Comparison of ENCODE assay signal across 15 cellular contexts in the genomic region with DNA sequence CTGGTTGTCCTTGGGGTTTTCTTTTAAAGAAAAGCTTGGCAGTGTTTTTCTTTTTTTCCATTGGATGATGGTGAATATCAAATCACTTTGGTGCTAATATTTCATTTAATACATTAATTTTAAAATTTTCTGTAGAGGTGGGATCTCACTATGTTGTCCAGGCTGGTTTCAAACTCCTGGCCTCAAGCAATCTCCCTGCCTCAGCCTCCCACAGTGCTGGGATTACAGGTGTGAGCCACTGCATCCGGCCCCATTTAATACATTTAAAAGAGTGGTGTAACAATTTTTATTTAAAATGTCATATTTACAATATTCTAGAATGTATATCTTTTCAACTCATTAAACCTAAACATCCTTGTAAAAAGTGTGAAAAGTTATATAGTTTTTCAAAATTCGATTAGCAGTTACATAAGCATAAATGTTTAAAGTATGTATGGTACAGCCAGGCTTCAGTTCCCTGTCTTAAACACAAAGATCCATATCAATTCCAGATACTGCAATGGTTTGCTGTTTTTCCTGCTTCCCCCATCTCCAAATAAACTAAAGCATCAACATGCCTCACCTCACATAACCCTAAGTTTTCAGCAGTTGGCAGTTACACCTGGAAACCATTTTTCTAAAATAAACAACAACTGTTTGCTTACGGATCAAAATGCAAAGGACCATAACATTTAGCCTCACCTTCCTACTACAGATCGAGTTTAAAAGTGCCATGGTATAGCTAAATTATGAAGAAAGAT. TPM values are rescaled to one million over a fixed set of nuclear protein-coding genes. Genes with fewer than 3 reads are reported as not detected.
DNase-seq lines count a peak whose midpoint lies in the region; ATAC-seq and TF ChIP-seq lines count a peak whose summit lies in the region.
"Had no signal": no experiment of that assay in that cellular context is flagged by ENCODE, and none has a peak within 500 bp of the region (broad histone marks: within the 10 kb centered on the region; RNA-seq: fewer than 3 reads in every experiment).

No MANE protein-coding gene starts in this region.

- H4K12ac ChIP-seq in trophoblast cell (ENCODE audit: low read depth, low read length): no peak overlapping the region

- peak; percentile 99 for DNase-seq in LNCaP clone FGC (ENCODE audit: low read depth)
- peak; percentile 67 for DNase-seq in NCI-H2171 treated with DMSO at 0.1 percent for 48 hours (lab: John Stamatoyannopoulos, UW)
- DNase-seq in T-helper 17 cell: no peak
- no peak for DNase-seq in type B pancreatic cell (ENCODE audit: extremely low spot score, unreplicated experiment)
- no peak for DNase-seq in HEK293T (ENCODE audit: extremely low spot score)
- DNase-seq in NCI-H128 (lab: John Stamatoyannopoulos, UW; ENCODE audit: unreplicated experiment): no peak
- no peak for DNase-seq in trophoblast cell
- DNase-seq: activated B cell treated with CpG ODN at 0.5 μM for 24 hours; activated CD8-positive, alpha-beta memory T cell treated with anti-CD3 and anti-CD28 coated beads, Interleukin-2, amount 50 U/mL, for 4 hours; hypothalamus; MV-4-11; natural killer cell had no signal

- no peak overlapping the region for H4K91ac ChIP-seq in trophoblast cell (ENCODE audit: low read depth, low read length)

- no peaks in the 10 kb centered on the region for H3K36me3 ChIP-seq in trophoblast cell (ENCODE audit: control insufficient read depth in 1 of 2, insufficient read depth in 2 of 2, low read length in 2 of 2)
- H3K36me3 ChIP-seq: thoracic aorta had no signal

- H2BK120ac ChIP-seq in trophoblast cell (ENCODE audit: insufficient read depth, low read length, poor library complexity): no peak overlapping the region

- TF ChIP-seq CTCF in LNCaP clone FGC (IDR thresholded peaks at IDR 0.05; ENCODE audit: control insufficient read depth, extremely low read depth, insufficient read depth) (no peak), type B pancreatic cell (conservative IDR thresholded peaks at IDR 0.05) (no peak)

- no peak overlapping the region for H2BK5ac ChIP-seq in trophoblast cell (ENCODE audit: low read depth, low read length, poor library complexity)

- H3K4me2 ChIP-seq in trophoblast cell (ENCODE audit: low read length): no peak overlapping the region

- no CpG with 5 or more reads among the region's 4 CpGs for WGBS in trophoblast cell (ENCODE audit: extremely low coverage, insufficient coverage, insufficient read length)

- H3K27ac ChIP-seq in trophoblast cell (ENCODE audit: low read depth, low read length): no peak overlapping the region

- H3K4me1 Mint-ChIP-seq in T-helper 17 cell (peaks cover 32% of the 10 kb centered on the region), type B pancreatic cell (ENCODE audit: unreplicated experiment) (peaks cover 14% of the 10 kb centered on the region)
- H3K4me1 Mint-ChIP-seq: activated B cell treated with CpG ODN at 0.5 μM for 24 hours had no signal

- no peak overlapping the region for H3K4ac ChIP-seq in trophoblast cell (ENCODE audit: low read depth, low read length)

- H2AK5ac ChIP-seq in trophoblast cell (ENCODE audit: low read length): no peak overlapping the region

- no peak overlapping the region for H2AFZ ChIP-seq in trophoblast cell (ENCODE audit: insufficient read depth, low read length, poor library complexity)

- no peak overlapping the region for H3K23ac ChIP-seq in trophoblast cell (ENCODE audit: low read length)

- H3K18ac ChIP-seq in trophoblast cell (ENCODE audit: low read length): no peak overlapping the region

- ATAC-seq in T-helper 17 cell: no peak
- ATAC-seq: natural killer cell had no signal

- H3K9ac ChIP-seq in trophoblast cell (ENCODE audit: low read length): no peak overlapping the region

- no peak overlapping the region for H2BK12ac ChIP-seq in trophoblast cell (ENCODE audit: low read length)

- no peak overlapping the region for H3K4me3 Mint-ChIP-seq in T-helper 17 cell
- no peak overlapping the region for H3K4me3 Mint-ChIP-seq in type B pancreatic cell
- H3K4me3 Mint-ChIP-seq: activated B cell treated with CpG ODN at 0.5 μM for 24 hours; activated naive CD4-positive, alpha-beta T cell treated with anti-CD3 and anti-CD28 coated beads, Interleukin-2, amount 50 U/mL, for 24 hours; natural killer cell had no signal

- no peaks in the 10 kb centered on the region for H3K36me3 Mint-ChIP-seq in T-helper 17 cell (ENCODE audit: low read depth)
- no peaks in the 10 kb centered on the region for H3K36me3 Mint-ChIP-seq in type B pancreatic cell
- H3K36me3 Mint-ChIP-seq: activated naive CD4-positive, alpha-beta T cell treated with anti-CD3 and anti-CD28 coated beads, Interleukin-2, amount 50 U/mL, for 24 hours; natural killer cell had no signal

- H3K4me3 ChIP-seq in LNCaP clone FGC (ENCODE audit: low read depth, low read length) (peak overlapping the region; percentile 16; the same call in 1 of the 2 replicates), trophoblast cell (ENCODE audit: low read depth, low read length) (no peak overlapping the region)
- H3K4me3 ChIP-seq: thoracic aorta had no signal

- no peaks in the 10 kb centered on the region for H3K4me1 ChIP-seq in trophoblast cell (ENCODE audit: control insufficient read depth in 1 of 2, insufficient read depth in 2 of 2, low read length in 2 of 2)

- H3K79me1 ChIP-seq in trophoblast cell (ENCODE audit: low read length): no peaks in the 10 kb centered on the region

- no peak overlapping the region for H4K8ac ChIP-seq in trophoblast cell (ENCODE audit: low read depth, low read length)

- H3K27me3 Mint-ChIP-seq in T-helper 17 cell (no peaks in the 10 kb centered on the region), type B pancreatic cell (no peaks in the 10 kb centered on the region)
- H3K27me3 Mint-ChIP-seq: activated naive CD4-positive, alpha-beta T cell treated with anti-CD3 and anti-CD28 coated beads, Interleukin-2, amount 50 U/mL, for 24 hours had no signal

- H3K14ac ChIP-seq in trophoblast cell (ENCODE audit: low read length): no peak overlapping the region

- no peaks in the 10 kb centered on the region for H3K79me2 ChIP-seq in trophoblast cell (ENCODE audit: control insufficient read depth, insufficient read depth, low read length, poor library complexity)

- POLR2A ChIA-PET in HEK293T (lab: Yijun Ruan, JAX): interaction anchor here (0.5 kb wide), 1 partner anchor 1288 kb away, joined by 3 read pairs; no protein-coding TSS in a partner anchor

- H3K27ac Mint-ChIP-seq in T-helper 17 cell (peak overlapping the region; percentile 99), type B pancreatic cell (peak overlapping the region; percentile 9)
- H3K27ac Mint-ChIP-seq: activated B cell treated with CpG ODN at 0.5 μM for 24 hours; activated naive CD4-positive, alpha-beta T cell treated with anti-CD3 and anti-CD28 coated beads, Interleukin-2, amount 50 U/mL, for 24 hours; natural killer cell had no signal

- H3K9me3 ChIP-seq in T-helper 17 cell (ENCODE audit: control insufficient read depth, low read length, poor library complexity, severe bottlenecking) (no peaks in the 10 kb centered on the region), trophoblast cell (ENCODE audit: insufficient read depth, low read depth, low read length) (no peaks in the 10 kb centered on the region)
- H3K9me3 ChIP-seq: thoracic aorta had no signal

- no peaks in the 10 kb centered on the region for H3K9me3 Mint-ChIP-seq in type B pancreatic cell
- H3K9me3 Mint-ChIP-seq: activated B cell treated with CpG ODN at 0.5 μM for 24 hours; activated naive CD4-positive, alpha-beta T cell treated with anti-CD3 and anti-CD28 coated beads, Interleukin-2, amount 50 U/mL, for 24 hours; natural killer cell had no signal

- CTCF ChIA-PET in HEK293T (lab: Yijun Ruan, JAX): no interaction called here

- no peaks in the 10 kb centered on the region for H3K27me3 ChIP-seq in trophoblast cell (ENCODE audit: insufficient read depth, low read length)

TF ChIP-seq in HEK293T, 16 proteins besides CTCF, POLR2A, EP300 and RAD21:
- TF ChIP-seq ARNT (IDR thresholded peaks at IDR 0.05): no peak
- TF ChIP-seq ZNF384 (IDR thresholded peaks at IDR 0.05): no peak
- TF ChIP-seq FOXA1 (IDR thresholded peaks at IDR 0.05): no peak
- TF ChIP-seq FOXM1 (IDR thresholded peaks at IDR 0.05; ENCODE audit: borderline replicate concordance): no peak
- TF ChIP-seq, protein P1, sequence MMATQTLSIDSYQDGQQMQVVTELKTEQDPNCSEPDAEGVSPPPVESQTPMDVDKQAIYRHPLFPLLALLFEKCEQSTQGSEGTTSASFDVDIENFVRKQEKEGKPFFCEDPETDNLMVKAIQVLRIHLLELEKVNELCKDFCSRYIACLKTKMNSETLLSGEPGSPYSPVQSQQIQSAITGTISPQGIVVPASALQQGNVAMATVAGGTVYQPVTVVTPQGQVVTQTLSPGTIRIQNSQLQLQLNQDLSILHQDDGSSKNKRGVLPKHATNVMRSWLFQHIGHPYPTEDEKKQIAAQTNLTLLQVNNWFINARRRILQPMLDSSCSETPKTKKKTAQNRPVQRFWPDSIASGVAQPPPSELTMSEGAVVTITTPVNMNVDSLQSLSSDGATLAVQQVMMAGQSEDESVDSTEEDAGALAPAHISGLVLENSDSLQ (IDR thresholded peaks at IDR 0.05): no peak
- TF ChIP-seq BHLHE40 (IDR thresholded peaks at IDR 0.05; ENCODE audit: borderline replicate concordance): no peak
- no peak for TF ChIP-seq HDGF (IDR thresholded peaks at IDR 0.05; ENCODE audit: borderline replicate concordance)
- no peak for TF ChIP-seq LEF1 (IDR thresholded peaks at IDR 0.05; ENCODE audit: borderline replicate concordance)
- TF ChIP-seq SUZ12 (IDR thresholded peaks at IDR 0.05): no peak
- no peak for TF ChIP-seq NFRKB (IDR thresholded peaks at IDR 0.05)
- TF ChIP-seq CTBP1 (IDR thresholded peaks at IDR 0.05; ENCODE audit: borderline replicate concordance): no peak
- TF ChIP-seq SP1 (IDR thresholded peaks at IDR 0.05): no peak
- no peak for TF ChIP-seq ELF4 (IDR thresholded peaks at IDR 0.05)

RNA-seq across cellular contexts. Expression of a gene that starts 8.9 kb away (rescaled TPM):
- total RNA-seq in T-helper 17 cell: 100 to 1,000 TPM; 161 to 173 TPM
- total RNA-seq in type B pancreatic cell (ENCODE audit: low replicate concordance): 42.4 and 87.4 TPM in 2 replicates
- 27.6 and 27.8 TPM in 2 replicates for polyA plus RNA-seq in trophoblast cell (2013)
- total RNA-seq: OCI-LY7 had no signal

Comparison
In these comparisons a context has a peak if more than half of its experiments do, and no peak if none do; other contexts are left out.
1. DNase-seq: peak in LNCaP clone FGC (single experiment) and NCI-H2171 treated with DMSO at 0.1 percent for 48 hours (single experiment); none in T-helper 17 cell (0 of 3), type B pancreatic cell (single experiment), HEK293T (single experiment), NCI-H128 (single experiment) and trophoblast cell (0 of 2).